1 cellular context compared by ENCODE assay signal in the genomic region with DNA sequence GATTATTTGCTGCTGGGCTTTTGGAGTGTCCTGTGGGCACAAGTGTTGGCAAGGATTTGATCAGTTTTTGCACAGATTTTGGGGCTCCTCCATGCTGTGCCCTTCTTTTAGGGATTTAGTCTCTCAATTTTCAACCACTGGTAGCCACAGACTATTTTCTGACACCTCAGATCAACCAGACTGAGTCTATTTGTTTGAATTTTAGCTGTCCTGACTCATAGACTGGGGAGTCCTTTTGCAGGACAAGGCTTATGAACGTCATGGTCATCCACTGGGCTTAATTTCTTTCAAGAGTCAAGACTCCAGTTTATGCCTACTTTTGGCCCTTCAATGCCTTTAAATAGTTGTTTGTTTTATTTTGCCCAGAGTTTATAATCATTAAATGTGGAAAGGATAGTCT.
TF ChIP-seq lines count a peak whose summit lies in the region.

No MANE protein-coding gene starts in this region.

TF ChIP-seq in IMR-90, 13 proteins besides CTCF, POLR2A, EP300 and RAD21:
- no peak for TF ChIP-seq BHLHE40 (IDR thresholded peaks at IDR 0.05; ENCODE audit: low read depth, low read length)
- TF ChIP-seq RCOR1 (IDR thresholded peaks at IDR 0.05; ENCODE audit: insufficient replicate concordance, low read length): no peak
- TF ChIP-seq, protein P1, sequence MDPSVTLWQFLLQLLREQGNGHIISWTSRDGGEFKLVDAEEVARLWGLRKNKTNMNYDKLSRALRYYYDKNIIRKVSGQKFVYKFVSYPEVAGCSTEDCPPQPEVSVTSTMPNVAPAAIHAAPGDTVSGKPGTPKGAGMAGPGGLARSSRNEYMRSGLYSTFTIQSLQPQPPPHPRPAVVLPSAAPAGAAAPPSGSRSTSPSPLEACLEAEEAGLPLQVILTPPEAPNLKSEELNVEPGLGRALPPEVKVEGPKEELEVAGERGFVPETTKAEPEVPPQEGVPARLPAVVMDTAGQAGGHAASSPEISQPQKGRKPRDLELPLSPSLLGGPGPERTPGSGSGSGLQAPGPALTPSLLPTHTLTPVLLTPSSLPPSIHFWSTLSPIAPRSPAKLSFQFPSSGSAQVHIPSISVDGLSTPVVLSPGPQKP (IDR thresholded peaks at IDR 0.05; ENCODE audit: borderline replicate concordance, low read depth, low read length): no peak
- no peak for TF ChIP-seq CHD1 (IDR thresholded peaks at IDR 0.05; ENCODE audit: low read depth, low read length)
- no peak for TF ChIP-seq RFX5 (IDR thresholded peaks at IDR 0.05; ENCODE audit: low read depth, low read length)
- TF ChIP-seq MAZ (IDR thresholded peaks at IDR 0.05; ENCODE audit: borderline replicate concordance, low read depth, low read length): no peak
- TF ChIP-seq CEBPB (IDR thresholded peaks at IDR 0.05; ENCODE audit: low read depth, low read length): no peak
- TF ChIP-seq, protein P2, sequence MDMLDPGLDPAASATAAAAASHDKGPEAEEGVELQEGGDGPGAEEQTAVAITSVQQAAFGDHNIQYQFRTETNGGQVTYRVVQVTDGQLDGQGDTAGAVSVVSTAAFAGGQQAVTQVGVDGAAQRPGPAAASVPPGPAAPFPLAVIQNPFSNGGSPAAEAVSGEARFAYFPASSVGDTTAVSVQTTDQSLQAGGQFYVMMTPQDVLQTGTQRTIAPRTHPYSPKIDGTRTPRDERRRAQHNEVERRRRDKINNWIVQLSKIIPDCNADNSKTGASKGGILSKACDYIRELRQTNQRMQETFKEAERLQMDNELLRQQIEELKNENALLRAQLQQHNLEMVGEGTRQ (IDR thresholded peaks at IDR 0.05; ENCODE audit: low read depth, low read length): no peak
- TF ChIP-seq SMC3 (IDR thresholded peaks at IDR 0.05; ENCODE audit: low read depth, low read length): no peak
- TF ChIP-seq FOS (IDR thresholded peaks at IDR 0.05; ENCODE audit: low read depth, low read length): no peak
- TF ChIP-seq NFE2L2 (IDR thresholded peaks at IDR 0.05; ENCODE audit: low read depth, low read length): no peak
- no peak for TF ChIP-seq MXI1 (IDR thresholded peaks at IDR 0.05; ENCODE audit: borderline replicate concordance, low read depth, low read length)
- TF ChIP-seq MAFK (IDR thresholded peaks at IDR 0.05; ENCODE audit: low read depth, low read length): no peak
